Comparison of ENCODE assay signal across 10 cellular contexts in the genomic region with DNA sequence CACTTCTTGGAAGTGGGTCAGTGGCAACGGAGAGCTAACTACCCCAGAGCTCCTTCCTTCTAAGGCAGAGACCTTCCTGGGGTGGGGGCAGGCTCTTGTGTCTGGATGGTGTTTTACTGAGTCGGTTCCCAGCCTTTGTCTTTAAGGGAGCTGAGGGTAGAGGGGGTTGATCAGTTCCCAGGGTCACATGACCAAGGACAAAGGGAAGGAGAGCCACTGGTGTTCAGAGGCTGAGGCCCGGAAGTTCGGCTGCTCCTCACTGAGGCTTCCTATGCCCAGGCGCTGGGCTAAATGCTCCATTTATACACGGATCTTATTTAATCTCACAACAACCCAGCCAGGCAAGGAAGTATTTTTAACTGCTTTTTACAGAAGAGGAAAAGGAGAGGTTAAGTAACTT. TPM values are rescaled to one million over a fixed set of nuclear protein-coding genes. Genes with fewer than 3 reads are reported as not detected.
A peak's percentile ranks its signal among the peaks of the same experiment; 100 is the strongest.
DNase-seq lines count a peak whose midpoint lies in the region; ATAC-seq, FAIRE-seq and TF ChIP-seq lines count a peak whose summit lies in the region.
"Had no signal": no experiment of that assay in that cellular context is flagged by ENCODE, and none has a peak within 500 bp of the region (broad histone marks: within the 10 kb centered on the region; RNA-seq: fewer than 3 reads in every experiment).

No MANE protein-coding gene starts in this region.

- H3K9ac ChIP-seq in neural cell (ENCODE audit: low read length) = peak overlapping the region; percentile 41

- H3F3A ChIP-seq in neural cell (ENCODE audit: insufficient read depth, low read length, poor library complexity, severe bottlenecking) = no peaks in the 10 kb centered on the region

- no peak overlapping the region for H3K4me2 ChIP-seq in neural cell (ENCODE audit: low read length)

- no peaks in the 10 kb centered on the region for H3K36me3 Mint-ChIP-seq in activated CD4-positive, alpha-beta memory T cell treated with anti-CD3 and anti-CD28 coated beads for 36 hours

- POLR2A ChIA-PET in RWPE1 (lab: Yijun Ruan, JAX; ENCODE audit: low non-redundant PET) = interaction anchor here (0.6 kb wide), 2 partner anchors 183 to 291 kb away, joined by 3 to 7 read pairs; no protein-coding TSS in a partner anchor
- POLR2A ChIA-PET in activated CD4-positive, alpha-beta memory T cell treated with anti-CD3 and anti-CD28 coated beads for 36 hours (lab: Charles Lee) = no interaction called here

- CTCF ChIA-PET in RWPE1 (lab: Yijun Ruan, JAX) = interaction anchor here (1.6 kb wide), 1 partner anchor 21 kb away, joined by 4 read pairs; a partner anchor contains a TSS
- CTCF ChIA-PET in activated CD4-positive, alpha-beta memory T cell treated with anti-CD3 and anti-CD28 coated beads for 36 hours (lab: Charles Lee) = interaction anchor here (0.6 to 4.7 kb wide), 3 partner anchors 21 to 41 kb away, joined by 3 to 19 read pairs (median 4); a partner anchor contains a TSS

- no peaks in the 10 kb centered on the region for H3K9me3 Mint-ChIP-seq in activated CD4-positive, alpha-beta memory T cell treated with anti-CD3 and anti-CD28 coated beads for 36 hours

- H3K9me3 ChIP-seq in neural cell (ENCODE audit: low read length) = no peaks in the 10 kb centered on the region

- no peaks in the 10 kb centered on the region for H3K79me2 ChIP-seq in neural cell (replicated peaks; ENCODE audit: insufficient read depth, low read length)

- no peak for ATAC-seq in HG03025 (IDR thresholded peaks at IDR 0.05; ENCODE audit: low FRiP score, unreplicated experiment)

- H3K27me3 Mint-ChIP-seq in activated CD4-positive, alpha-beta memory T cell treated with anti-CD3 and anti-CD28 coated beads for 36 hours = peaks cover 14% of the 10 kb centered on the region

- TF ChIP-seq CTCF in RWPE1 (conservative IDR thresholded peaks at IDR 0.05; ENCODE audit: low read depth) (no peak), neural cell (IDR thresholded peaks at IDR 0.05; ENCODE audit: poor library complexity, severe bottlenecking) (no peak)

- TF ChIP-seq EP300 in neural cell (conservative IDR thresholded peaks at IDR 0.05; ENCODE audit: poor library complexity, severe bottlenecking) = no peak

- H3K27me3 ChIP-seq in neural cell (ENCODE audit: insufficient read depth, low read depth, low read length) = no peaks in the 10 kb centered on the region

- no peaks in the 10 kb centered on the region for H3K9me2 ChIP-seq in neural cell (ENCODE audit: insufficient read depth, low read length)

- no peaks in the 10 kb centered on the region for H4K20me1 ChIP-seq in neural cell (ENCODE audit: insufficient read depth)

- no peak for TF ChIP-seq RAD21 in neural cell (conservative IDR thresholded peaks at IDR 0.05)

- intact Hi-C loops in activated CD4-positive, alpha-beta memory T cell treated with anti-CD3 and anti-CD28 coated beads for 36 hours (cut with micrococcal nuclease) = no loop called here

- H3K4me1 Mint-ChIP-seq in activated CD4-positive, alpha-beta memory T cell treated with anti-CD3 and anti-CD28 coated beads for 36 hours (ENCODE audit: low read depth) = peaks cover 4% of the 10 kb centered on the region

- no peak overlapping the region for H2AFZ ChIP-seq in neural cell (ENCODE audit: low read depth, low read length)

- DNase-seq in Ammon's horn (ENCODE audit: low spot score) (peak; percentile 77), RWPE1 (ENCODE audit: low spot score) (no peak), frontal cortex (ENCODE audit: low spot score in 2 of 2) (peak; percentile 66 to 74), DMS53 treated with DMSO at 0.1 percent for 48 hours (lab: John Stamatoyannopoulos, UW; ENCODE audit: unreplicated experiment) (no peak), NCI-H146 treated with DMSO at 0.1 percent for 48 hours (lab: John Stamatoyannopoulos, UW; ENCODE audit: unreplicated experiment) (no peak)
- no peak for DNase-seq in activated CD4-positive, alpha-beta memory T cell treated with anti-CD3 and anti-CD28 coated beads for 36 hours
- DNase-seq: NCI-H524 treated with DMSO at 0.1 percent for 48 hours had no signal

- no peak for FAIRE-seq in frontal cortex (lab: Jason Lieb, UNC)
- FAIRE-seq: islet of Langerhans had no signal

- H3K27ac ChIP-seq in RWPE1 (peak overlapping the region; percentile 49), neural cell (ENCODE audit: low read length) (no peak overlapping the region)

- H3K27ac Mint-ChIP-seq in activated CD4-positive, alpha-beta memory T cell treated with anti-CD3 and anti-CD28 coated beads for 36 hours = no peak overlapping the region

- H3K36me3 ChIP-seq in neural cell (ENCODE audit: insufficient read depth, low read length) = no peaks in the 10 kb centered on the region

- H3K4me3 Mint-ChIP-seq in activated CD4-positive, alpha-beta memory T cell treated with anti-CD3 and anti-CD28 coated beads for 36 hours = no peak overlapping the region

- H3K4me3 ChIP-seq in neural cell (ENCODE audit: low read length) = no peak overlapping the region

TF ChIP-seq in neural cell, 6 proteins besides CTCF, POLR2A, EP300 and RAD21:
- TF ChIP-seq, protein P1, sequence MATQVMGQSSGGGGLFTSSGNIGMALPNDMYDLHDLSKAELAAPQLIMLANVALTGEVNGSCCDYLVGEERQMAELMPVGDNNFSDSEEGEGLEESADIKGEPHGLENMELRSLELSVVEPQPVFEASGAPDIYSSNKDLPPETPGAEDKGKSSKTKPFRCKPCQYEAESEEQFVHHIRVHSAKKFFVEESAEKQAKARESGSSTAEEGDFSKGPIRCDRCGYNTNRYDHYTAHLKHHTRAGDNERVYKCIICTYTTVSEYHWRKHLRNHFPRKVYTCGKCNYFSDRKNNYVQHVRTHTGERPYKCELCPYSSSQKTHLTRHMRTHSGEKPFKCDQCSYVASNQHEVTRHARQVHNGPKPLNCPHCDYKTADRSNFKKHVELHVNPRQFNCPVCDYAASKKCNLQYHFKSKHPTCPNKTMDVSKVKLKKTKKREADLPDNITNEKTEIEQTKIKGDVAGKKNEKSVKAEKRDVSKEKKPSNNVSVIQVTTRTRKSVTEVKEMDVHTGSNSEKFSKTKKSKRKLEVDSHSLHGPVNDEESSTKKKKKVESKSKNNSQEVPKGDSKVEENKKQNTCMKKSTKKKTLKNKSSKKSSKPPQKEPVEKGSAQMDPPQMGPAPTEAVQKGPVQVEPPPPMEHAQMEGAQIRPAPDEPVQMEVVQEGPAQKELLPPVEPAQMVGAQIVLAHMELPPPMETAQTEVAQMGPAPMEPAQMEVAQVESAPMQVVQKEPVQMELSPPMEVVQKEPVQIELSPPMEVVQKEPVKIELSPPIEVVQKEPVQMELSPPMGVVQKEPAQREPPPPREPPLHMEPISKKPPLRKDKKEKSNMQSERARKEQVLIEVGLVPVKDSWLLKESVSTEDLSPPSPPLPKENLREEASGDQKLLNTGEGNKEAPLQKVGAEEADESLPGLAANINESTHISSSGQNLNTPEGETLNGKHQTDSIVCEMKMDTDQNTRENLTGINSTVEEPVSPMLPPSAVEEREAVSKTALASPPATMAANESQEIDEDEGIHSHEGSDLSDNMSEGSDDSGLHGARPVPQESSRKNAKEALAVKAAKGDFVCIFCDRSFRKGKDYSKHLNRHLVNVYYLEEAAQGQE (IDR thresholded peaks at IDR 0.05; ENCODE audit: borderline replicate concordance) = no peak
- TF ChIP-seq MXI1 (conservative IDR thresholded peaks at IDR 0.05; ENCODE audit: poor library complexity, severe bottlenecking) (no peak), SMC3 (conservative IDR thresholded peaks at IDR 0.05; ENCODE audit: poor library complexity) (no peak), TAF1 (IDR thresholded peaks at IDR 0.05; ENCODE audit: low read depth) (no peak), EZH2 (IDR thresholded peaks at IDR 0.05; ENCODE audit: borderline replicate concordance, insufficient read depth, low read length, poor library complexity, severe bottlenecking) (no peak), POLR2AphosphoS5 (IDR thresholded peaks at IDR 0.05) (no peak)
TF ChIP-seq in neural cell: peak in this region for 0.

RNA-seq across cellular contexts. Expression of a gene that starts 21.0 kb away (rescaled TPM):
- total RNA-seq in frontal cortex = 5.7 TPM
- 4.3 and 5.9 TPM in 2 replicates for polyA plus RNA-seq in neural cell
- polyA minus RNA-seq in neural cell = 6.6 and 8.1 TPM in 2 replicates
- under 1 TPM in 1 of 2 experiments, not detected in 1; 0.07 TPM for total RNA-seq in activated CD4-positive, alpha-beta memory T cell treated with anti-CD3 and anti-CD28 coated beads for 36 hours

Comparison
In these comparisons a context has a peak if more than half of its experiments do, and no peak if none do; other contexts are left out.
1. DNase-seq: peak in Ammon's horn (single experiment) and frontal cortex (2 of 2); none in RWPE1 (single experiment), DMS53 treated with DMSO at 0.1 percent for 48 hours (single experiment), activated CD4-positive, alpha-beta memory T cell treated with anti-CD3 and anti-CD28 coated beads for 36 hours (single experiment) and NCI-H146 treated with DMSO at 0.1 percent for 48 hours (single experiment).